3 cellular contexts compared by ENCODE assay signal in genomic region chr17:66476014-66476413, GRCh38.
TF ChIP-seq lines count a peak whose summit lies in the region.

No MANE protein-coding gene starts in this region.

TF ChIP-seq in SK-N-SH treated with all-trans-retinoic acid at 6 μM for 48 hours, 23 proteins besides CTCF, POLR2A, EP300 and RAD21 (continues in another document):
- TF ChIP-seq TSHZ2 (CRISPR knock-in tag; IDR thresholded peaks at IDR 0.05) (no peak), CSRNP3 (CRISPR knock-in tag; IDR thresholded peaks at IDR 0.05) (no peak), TCF4 (CRISPR knock-in tag; IDR thresholded peaks at IDR 0.05; ENCODE audit: borderline replicate concordance) (no peak), ZC3H10 (CRISPR knock-in tag; IDR thresholded peaks at IDR 0.05) (no peak), ESRRG (CRISPR knock-in tag; IDR thresholded peaks at IDR 0.05) (no peak), CREB5 (CRISPR knock-in tag; IDR thresholded peaks at IDR 0.05; ENCODE audit: low read depth) (no peak), RARB (CRISPR knock-in tag; IDR thresholded peaks at IDR 0.05) (no peak), PPARA (CRISPR knock-in tag; IDR thresholded peaks at IDR 0.05; ENCODE audit: borderline replicate concordance) (no peak), ZFP3 (CRISPR knock-in tag; IDR thresholded peaks at IDR 0.05) (no peak), TOX (CRISPR knock-in tag; IDR thresholded peaks at IDR 0.05; ENCODE audit: borderline replicate concordance) (no peak), ARNTL (CRISPR knock-in tag; IDR thresholded peaks at IDR 0.05; ENCODE audit: borderline replicate concordance, low read depth) (no peak), ZNF8 (CRISPR knock-in tag; IDR thresholded peaks at IDR 0.05) (no peak), SNAI2 (CRISPR knock-in tag; IDR thresholded peaks at IDR 0.05) (no peak), OSR1 (CRISPR knock-in tag; IDR thresholded peaks at IDR 0.05) (no peak)

TF ChIP-seq in HepG2, 621 proteins besides CTCF, POLR2A, EP300 and RAD21 (continued from another document):
- 0 out of 2 replicates have a peak, but pooled peaks have one; percentile 40 for TF ChIP-seq THAP9 (CRISPR knock-in tag; IDR thresholded peaks at IDR 0.05; ENCODE audit: borderline replicate concordance)
TF ChIP-seq in HepG2: peak in this region for 1.

TF ChIP-seq in WTC11, 78 proteins besides CTCF, POLR2A, EP300 and RAD21 (continued from another document):
- TF ChIP-seq ARID4B (CRISPR knock-in tag; IDR thresholded peaks at IDR 0.05; ENCODE audit: borderline replicate concordance) (no peak), ATF2 (CRISPR knock-in tag; IDR thresholded peaks at IDR 0.05; ENCODE audit: borderline replicate concordance, low read depth) (no peak), ELF4 (CRISPR knock-in tag; IDR thresholded peaks at IDR 0.05; ENCODE audit: low read depth) (no peak), ZNF396 (CRISPR knock-in tag; IDR thresholded peaks at IDR 0.05; ENCODE audit: borderline replicate concordance) (no peak)
TF ChIP-seq in WTC11: peak in this region for 0.
